Comparison of ENCODE assay signal across 15 cellular contexts in the genomic region with DNA sequence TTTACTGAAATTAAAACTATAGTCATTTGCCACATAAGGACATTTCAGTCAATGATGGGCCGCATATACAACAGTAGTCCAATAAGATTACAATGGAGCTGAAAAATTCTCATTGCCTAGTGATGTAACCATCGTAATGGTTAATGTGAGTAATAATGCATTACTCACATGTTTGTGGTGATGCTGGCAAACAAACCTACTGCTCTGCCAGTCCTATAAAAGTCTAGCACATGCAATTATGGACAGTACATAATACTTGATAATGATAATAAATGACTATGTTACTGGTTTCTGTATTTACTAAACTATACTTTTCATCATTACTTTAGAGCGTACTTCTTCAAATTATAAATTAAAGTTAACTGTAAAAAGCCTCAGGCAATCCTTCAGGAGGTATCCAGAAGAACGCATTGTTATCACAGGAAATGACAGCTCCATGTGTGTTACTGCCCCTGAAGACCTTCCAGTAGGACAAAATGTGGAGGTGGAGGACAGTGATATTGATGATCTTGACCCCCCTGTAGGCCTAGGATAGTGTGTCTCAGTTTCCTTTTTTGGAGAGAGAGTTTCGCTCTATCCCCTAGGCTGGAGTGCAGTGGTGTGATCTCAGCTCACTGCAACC.
DNase-seq lines count a peak whose midpoint lies in the region; ATAC-seq and TF ChIP-seq lines count a peak whose summit lies in the region.
"Had no signal": no experiment of that assay in that cellular context is flagged by ENCODE, and none has a peak within 500 bp of the region (broad histone marks: within the 10 kb centered on the region; RNA-seq: fewer than 3 reads in every experiment).

No MANE protein-coding gene starts in this region.

- no peak overlapping the region for H3K9ac ChIP-seq in mesendoderm (ENCODE audit: low read length)

- no peak overlapping the region for H3K4ac ChIP-seq in mesendoderm (ENCODE audit: low read depth, low read length)

- H3K4me1 Mint-ChIP-seq in osteocyte (ENCODE audit: unreplicated experiment), result peaks cover 3% of the 10 kb centered on the region
- H3K4me1 Mint-ChIP-seq: activated naive CD8-positive, alpha-beta T cell treated with anti-CD3 and anti-CD28 coated beads, Interleukin-2, amount 10 ng/mL, durations not matched to agents 7 days and 5 days; CD8-positive, alpha-beta memory T cell; GM23338; IgD-negative memory B cell had no signal

- H3K27me3 Mint-ChIP-seq in osteocyte (ENCODE audit: unreplicated experiment), result no peaks in the 10 kb centered on the region
- H3K27me3 Mint-ChIP-seq: activated naive CD8-positive, alpha-beta T cell treated with anti-CD3 and anti-CD28 coated beads, Interleukin-2, amount 10 ng/mL, durations not matched to agents 7 days and 5 days; CD8-positive, alpha-beta memory T cell; IgD-negative memory B cell had no signal

- no peak overlapping the region for H3K27ac ChIP-seq in mesendoderm (ENCODE audit: low read depth, low read length)

- no peak overlapping the region for H3K18ac ChIP-seq in mesendoderm (ENCODE audit: low read length)

- ATAC-seq in GM21526 (IDR thresholded peaks at IDR 0.05; ENCODE audit: low FRiP score, unreplicated experiment) (no peak), Right ventricle myocardium inferior (no peak)
- ATAC-seq: GM23338 had no signal

- H3K56ac ChIP-seq in mesendoderm (ENCODE audit: low read length), result no peak overlapping the region

- intact Hi-C loops in Right ventricle myocardium inferior (cut with DNase I), result no loop called here

- no peak overlapping the region for H4K8ac ChIP-seq in mesendoderm (ENCODE audit: low read depth, low read length)

- no peak overlapping the region for H2BK15ac ChIP-seq in mesendoderm (replicated peaks; ENCODE audit: low read depth)

- peaks cover 6% of the 10 kb centered on the region for H3K9me3 Mint-ChIP-seq in osteocyte (ENCODE audit: unreplicated experiment)
- H3K9me3 Mint-ChIP-seq: activated naive CD8-positive, alpha-beta T cell treated with anti-CD3 and anti-CD28 coated beads, Interleukin-2, amount 10 ng/mL, durations not matched to agents 7 days and 5 days; CD8-positive, alpha-beta memory T cell; GM23338; IgD-negative memory B cell had no signal

- no peak overlapping the region for H2BK120ac ChIP-seq in mesendoderm (ENCODE audit: low read depth, low read length)

- no peaks in the 10 kb centered on the region for H3K79me1 ChIP-seq in mesendoderm (ENCODE audit: low read length)

- H3K36me3 ChIP-seq in mesendoderm (ENCODE audit: control insufficient read depth, insufficient read depth, low read length), result no peaks in the 10 kb centered on the region

- no peak overlapping the region for H3K23ac ChIP-seq in mesendoderm (ENCODE audit: low read length)

- H2AK5ac ChIP-seq in mesendoderm (ENCODE audit: low read length), result no peak overlapping the region

- H3K27me3 ChIP-seq in mesendoderm (ENCODE audit: insufficient read depth, low read length, poor library complexity), result no peaks in the 10 kb centered on the region

- WGBS in mesendoderm (ENCODE audit: extremely low coverage, insufficient coverage, low lambda C conversion rate), result no CpG with 5 or more reads among the region's 5 CpGs

- H3K4me2 ChIP-seq in mesendoderm (ENCODE audit: low read length), result no peak overlapping the region
- H3K4me2 ChIP-seq: GM23338 had no signal

- no peak overlapping the region for H3K4me3 ChIP-seq in cardiac fibroblast (replicated peaks in 1 of 2; ENCODE audit: low read depth in 2 of 2, low read length in 2 of 2)
- H3K4me3 ChIP-seq in mesendoderm (ENCODE audit: low read length), result no peak overlapping the region
- H3K4me3 ChIP-seq: GM23338 had no signal

- TF ChIP-seq CTCF in cardiac fibroblast (IDR thresholded peaks at IDR 0.05; ENCODE audit: low read depth, low read length) (no peak), osteocyte (IDR thresholded peaks at IDR 0.05) (no peak)

- no peak overlapping the region for H2BK5ac ChIP-seq in mesendoderm (ENCODE audit: low read length)

- no peak overlapping the region for H3K4me3 Mint-ChIP-seq in osteocyte (ENCODE audit: unreplicated experiment)
- H3K4me3 Mint-ChIP-seq: activated naive CD8-positive, alpha-beta T cell treated with anti-CD3 and anti-CD28 coated beads, Interleukin-2, amount 10 ng/mL, durations not matched to agents 7 days and 5 days; CD8-positive, alpha-beta memory T cell; GM23338; IgD-negative memory B cell had no signal

- no peaks in the 10 kb centered on the region for H3K4me1 ChIP-seq in mesendoderm (ENCODE audit: control insufficient read depth, low read depth, low read length)

- H3K79me2 ChIP-seq in mesendoderm (ENCODE audit: control insufficient read depth, insufficient read depth, low read length), result no peaks in the 10 kb centered on the region

- DNase-seq in EH (ENCODE audit: low read depth) (peak; percentile 91), NCI-H226 (peak; percentile 79), cardiac fibroblast (ENCODE audit: low read depth in 2 of 2) (peak; percentile 76 to 87), myocyte (ENCODE audit: low read depth) (peak; percentile 78), osteocyte (ENCODE audit: extremely low spot score, unreplicated experiment) (no peak), mesendoderm (no peak), Right ventricle myocardium inferior (ENCODE audit: missing footprints) (no peak)
- DNase-seq: activated naive CD8-positive, alpha-beta T cell treated with anti-CD3 and anti-CD28 coated beads, Interleukin-2, amount 10 ng/mL, durations not matched to agents 7 days and 5 days; CD8-positive, alpha-beta memory T cell; effector CD4-positive, alpha-beta T cell; midbrain; T-helper 2 cell had no signal

- H4K5ac ChIP-seq in mesendoderm (ENCODE audit: low read length), result no peak overlapping the region

- H3K27ac Mint-ChIP-seq in osteocyte (ENCODE audit: unreplicated experiment), result no peak overlapping the region
- H3K27ac Mint-ChIP-seq: activated naive CD8-positive, alpha-beta T cell treated with anti-CD3 and anti-CD28 coated beads, Interleukin-2, amount 10 ng/mL, durations not matched to agents 7 days and 5 days; CD8-positive, alpha-beta memory T cell; GM23338; IgD-negative memory B cell had no signal

- H3K36me3 Mint-ChIP-seq in osteocyte (ENCODE audit: unreplicated experiment), result peaks cover 26% of the 10 kb centered on the region

Comparison
In these comparisons a context has a peak if more than half of its experiments do, and no peak if none do; other contexts are left out.
1. DNase-seq: peak in EH (single experiment), NCI-H226 (single experiment), cardiac fibroblast (2 of 2) and myocyte (single experiment); none in osteocyte (single experiment), mesendoderm (single experiment) and Right ventricle myocardium inferior (single experiment).